3 cellular contexts compared by ENCODE assay signal in the genomic region with DNA sequence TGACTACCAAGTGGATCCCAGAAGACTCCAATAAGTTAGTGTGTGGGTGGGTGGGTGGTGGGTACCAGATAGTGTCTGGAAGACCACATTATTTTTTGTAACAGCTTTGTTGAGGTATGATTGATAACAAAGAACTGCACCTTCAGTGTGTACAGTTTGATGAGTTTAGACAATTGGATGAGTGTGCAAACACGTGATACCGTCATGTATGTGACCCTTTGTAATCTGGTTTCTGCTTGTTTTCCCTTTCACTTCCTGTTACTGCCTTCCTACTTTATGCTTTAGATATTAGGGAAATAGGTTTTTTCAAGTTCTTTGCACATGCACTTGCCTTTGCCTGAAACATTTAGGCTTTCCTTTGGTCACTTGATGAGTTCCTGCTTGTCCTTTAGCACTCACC.
TF ChIP-seq lines count a peak whose summit lies in the region.

No MANE protein-coding gene starts in this region.

TF ChIP-seq in SK-N-SH, 30 proteins besides CTCF, POLR2A, EP300 and RAD21:
- TF ChIP-seq, protein P1, sequence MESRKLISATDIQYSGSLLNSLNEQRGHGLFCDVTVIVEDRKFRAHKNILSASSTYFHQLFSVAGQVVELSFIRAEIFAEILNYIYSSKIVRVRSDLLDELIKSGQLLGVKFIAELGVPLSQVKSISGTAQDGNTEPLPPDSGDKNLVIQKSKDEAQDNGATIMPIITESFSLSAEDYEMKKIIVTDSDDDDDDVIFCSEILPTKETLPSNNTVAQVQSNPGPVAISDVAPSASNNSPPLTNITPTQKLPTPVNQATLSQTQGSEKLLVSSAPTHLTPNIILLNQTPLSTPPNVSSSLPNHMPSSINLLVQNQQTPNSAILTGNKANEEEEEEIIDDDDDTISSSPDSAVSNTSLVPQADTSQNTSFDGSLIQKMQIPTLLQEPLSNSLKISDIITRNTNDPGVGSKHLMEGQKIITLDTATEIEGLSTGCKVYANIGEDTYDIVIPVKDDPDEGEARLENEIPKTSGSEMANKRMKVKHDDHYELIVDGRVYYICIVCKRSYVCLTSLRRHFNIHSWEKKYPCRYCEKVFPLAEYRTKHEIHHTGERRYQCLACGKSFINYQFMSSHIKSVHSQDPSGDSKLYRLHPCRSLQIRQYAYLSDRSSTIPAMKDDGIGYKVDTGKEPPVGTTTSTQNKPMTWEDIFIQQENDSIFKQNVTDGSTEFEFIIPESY (IDR thresholded peaks at IDR 0.05; ENCODE audit: borderline replicate concordance, low read depth), result no peak
- TF ChIP-seq POLR2AphosphoS5 (IDR thresholded peaks at IDR 0.05; ENCODE audit: low read depth, low read length), result peak; percentile 29; the same call in 1 of the 2 replicates

TF ChIP-seq in SK-N-SH treated with all-trans-retinoic acid at 6 μM for 48 hours, 23 proteins besides CTCF, POLR2A, EP300 and RAD21 (continues in another document):
- TF ChIP-seq ZNF8 (CRISPR knock-in tag; IDR thresholded peaks at IDR 0.05), result no peak
- TF ChIP-seq ZFP3 (CRISPR knock-in tag; IDR thresholded peaks at IDR 0.05), result no peak
- TF ChIP-seq, protein P2, sequence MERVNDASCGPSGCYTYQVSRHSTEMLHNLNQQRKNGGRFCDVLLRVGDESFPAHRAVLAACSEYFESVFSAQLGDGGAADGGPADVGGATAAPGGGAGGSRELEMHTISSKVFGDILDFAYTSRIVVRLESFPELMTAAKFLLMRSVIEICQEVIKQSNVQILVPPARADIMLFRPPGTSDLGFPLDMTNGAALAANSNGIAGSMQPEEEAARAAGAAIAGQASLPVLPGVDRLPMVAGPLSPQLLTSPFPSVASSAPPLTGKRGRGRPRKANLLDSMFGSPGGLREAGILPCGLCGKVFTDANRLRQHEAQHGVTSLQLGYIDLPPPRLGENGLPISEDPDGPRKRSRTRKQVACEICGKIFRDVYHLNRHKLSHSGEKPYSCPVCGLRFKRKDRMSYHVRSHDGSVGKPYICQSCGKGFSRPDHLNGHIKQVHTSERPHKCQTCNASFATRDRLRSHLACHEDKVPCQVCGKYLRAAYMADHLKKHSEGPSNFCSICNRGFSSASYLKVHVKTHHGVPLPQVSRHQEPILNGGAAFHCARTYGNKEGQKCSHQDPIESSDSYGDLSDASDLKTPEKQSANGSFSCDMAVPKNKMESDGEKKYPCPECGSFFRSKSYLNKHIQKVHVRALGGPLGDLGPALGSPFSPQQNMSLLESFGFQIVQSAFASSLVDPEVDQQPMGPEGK (CRISPR knock-in tag; IDR thresholded peaks at IDR 0.05; ENCODE audit: borderline replicate concordance), result no peak
- TF ChIP-seq, protein P3, sequence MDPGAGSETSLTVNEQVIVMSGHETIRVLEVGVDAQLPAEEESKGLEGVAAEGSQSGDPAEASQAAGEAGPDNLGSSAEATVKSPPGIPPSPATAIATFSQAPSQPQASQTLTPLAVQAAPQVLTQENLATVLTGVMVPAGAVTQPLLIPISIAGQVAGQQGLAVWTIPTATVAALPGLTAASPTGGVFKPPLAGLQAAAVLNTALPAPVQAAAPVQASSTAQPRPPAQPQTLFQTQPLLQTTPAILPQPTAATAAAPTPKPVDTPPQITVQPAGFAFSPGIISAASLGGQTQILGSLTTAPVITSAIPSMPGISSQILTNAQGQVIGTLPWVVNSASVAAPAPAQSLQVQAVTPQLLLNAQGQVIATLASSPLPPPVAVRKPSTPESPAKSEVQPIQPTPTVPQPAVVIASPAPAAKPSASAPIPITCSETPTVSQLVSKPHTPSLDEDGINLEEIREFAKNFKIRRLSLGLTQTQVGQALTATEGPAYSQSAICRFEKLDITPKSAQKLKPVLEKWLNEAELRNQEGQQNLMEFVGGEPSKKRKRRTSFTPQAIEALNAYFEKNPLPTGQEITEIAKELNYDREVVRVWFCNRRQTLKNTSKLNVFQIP (CRISPR knock-in tag; IDR thresholded peaks at IDR 0.05; ENCODE audit: borderline replicate concordance, low read depth), result no peak
- TF ChIP-seq ISL1 (CRISPR knock-in tag; IDR thresholded peaks at IDR 0.05), result no peak
- no peak for TF ChIP-seq BACH2 (CRISPR knock-in tag; IDR thresholded peaks at IDR 0.05; ENCODE audit: borderline replicate concordance)
- no peak for TF ChIP-seq TCF4 (CRISPR knock-in tag; IDR thresholded peaks at IDR 0.05; ENCODE audit: borderline replicate concordance)
- TF ChIP-seq, protein P4, sequence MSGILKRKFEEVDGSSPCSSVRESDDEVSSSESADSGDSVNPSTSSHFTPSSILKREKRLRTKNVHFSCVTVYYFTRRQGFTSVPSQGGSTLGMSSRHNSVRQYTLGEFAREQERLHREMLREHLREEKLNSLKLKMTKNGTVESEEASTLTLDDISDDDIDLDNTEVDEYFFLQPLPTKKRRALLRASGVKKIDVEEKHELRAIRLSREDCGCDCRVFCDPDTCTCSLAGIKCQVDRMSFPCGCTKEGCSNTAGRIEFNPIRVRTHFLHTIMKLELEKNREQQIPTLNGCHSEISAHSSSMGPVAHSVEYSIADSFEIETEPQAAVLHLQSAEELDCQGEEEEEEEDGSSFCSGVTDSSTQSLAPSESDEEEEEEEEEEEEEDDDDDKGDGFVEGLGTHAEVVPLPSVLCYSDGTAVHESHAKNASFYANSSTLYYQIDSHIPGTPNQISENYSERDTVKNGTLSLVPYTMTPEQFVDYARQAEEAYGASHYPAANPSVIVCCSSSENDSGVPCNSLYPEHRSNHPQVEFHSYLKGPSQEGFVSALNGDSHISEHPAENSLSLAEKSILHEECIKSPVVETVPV (CRISPR knock-in tag; IDR thresholded peaks at IDR 0.05), result no peak
- TF ChIP-seq ZC3H10 (CRISPR knock-in tag; IDR thresholded peaks at IDR 0.05), result no peak
- no peak for TF ChIP-seq SNAI2 (CRISPR knock-in tag; IDR thresholded peaks at IDR 0.05)
- TF ChIP-seq OSR1 (CRISPR knock-in tag; IDR thresholded peaks at IDR 0.05), result no peak
- TF ChIP-seq ZFP30 (CRISPR knock-in tag; IDR thresholded peaks at IDR 0.05), result no peak
- no peak for TF ChIP-seq ZNF565 (CRISPR knock-in tag; conservative IDR thresholded peaks at IDR 0.05; ENCODE audit: low read depth)
- TF ChIP-seq, protein P5, sequence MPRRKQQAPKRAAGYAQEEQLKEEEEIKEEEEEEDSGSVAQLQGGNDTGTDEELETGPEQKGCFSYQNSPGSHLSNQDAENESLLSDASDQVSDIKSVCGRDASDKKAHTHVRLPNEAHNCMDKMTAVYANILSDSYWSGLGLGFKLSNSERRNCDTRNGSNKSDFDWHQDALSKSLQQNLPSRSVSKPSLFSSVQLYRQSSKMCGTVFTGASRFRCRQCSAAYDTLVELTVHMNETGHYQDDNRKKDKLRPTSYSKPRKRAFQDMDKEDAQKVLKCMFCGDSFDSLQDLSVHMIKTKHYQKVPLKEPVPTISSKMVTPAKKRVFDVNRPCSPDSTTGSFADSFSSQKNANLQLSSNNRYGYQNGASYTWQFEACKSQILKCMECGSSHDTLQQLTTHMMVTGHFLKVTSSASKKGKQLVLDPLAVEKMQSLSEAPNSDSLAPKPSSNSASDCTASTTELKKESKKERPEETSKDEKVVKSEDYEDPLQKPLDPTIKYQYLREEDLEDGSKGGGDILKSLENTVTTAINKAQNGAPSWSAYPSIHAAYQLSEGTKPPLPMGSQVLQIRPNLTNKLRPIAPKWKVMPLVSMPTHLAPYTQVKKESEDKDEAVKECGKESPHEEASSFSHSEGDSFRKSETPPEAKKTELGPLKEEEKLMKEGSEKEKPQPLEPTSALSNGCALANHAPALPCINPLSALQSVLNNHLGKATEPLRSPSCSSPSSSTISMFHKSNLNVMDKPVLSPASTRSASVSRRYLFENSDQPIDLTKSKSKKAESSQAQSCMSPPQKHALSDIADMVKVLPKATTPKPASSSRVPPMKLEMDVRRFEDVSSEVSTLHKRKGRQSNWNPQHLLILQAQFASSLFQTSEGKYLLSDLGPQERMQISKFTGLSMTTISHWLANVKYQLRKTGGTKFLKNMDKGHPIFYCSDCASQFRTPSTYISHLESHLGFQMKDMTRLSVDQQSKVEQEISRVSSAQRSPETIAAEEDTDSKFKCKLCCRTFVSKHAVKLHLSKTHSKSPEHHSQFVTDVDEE (CRISPR knock-in tag; IDR thresholded peaks at IDR 0.05), result no peak
- no peak for TF ChIP-seq TOX (CRISPR knock-in tag; IDR thresholded peaks at IDR 0.05; ENCODE audit: borderline replicate concordance)

TF ChIP-seq in GM12878, 131 proteins besides CTCF, POLR2A, EP300 and RAD21 (continues in another document):
- TF ChIP-seq SRF (IDR thresholded peaks at IDR 0.05; ENCODE audit: low read depth in 2 of 2, low read length in 2 of 2), result no peak
- no peak for TF ChIP-seq IRF4 (IDR thresholded peaks at IDR 0.05; ENCODE audit: low read depth, low read length)
- TF ChIP-seq SP1 (IDR thresholded peaks at IDR 0.05; ENCODE audit: low read depth, low read length), result no peak
- 0 out of 2 replicates have a peak, but pooled peaks have one; percentile 23 for TF ChIP-seq HDGF (IDR thresholded peaks at IDR 0.05)
- no peak for TF ChIP-seq ZZZ3 (IDR thresholded peaks at IDR 0.05; ENCODE audit: control insufficient read depth, insufficient read length, low read depth)
- peak; percentile 37; the same call in 1 of the 2 replicates for TF ChIP-seq SMAD5 (IDR thresholded peaks at IDR 0.05; ENCODE audit: low read depth)
- TF ChIP-seq HDAC2 (IDR thresholded peaks at IDR 0.05), result no peak
- no peak for TF ChIP-seq IKZF1 (conservative IDR thresholded peaks at IDR 0.05)
- no peak for TF ChIP-seq RCOR1 (conservative IDR thresholded peaks at IDR 0.05; ENCODE audit: low read depth, low read length)
- TF ChIP-seq, protein P1 (IDR thresholded peaks at IDR 0.05), result no peak
- 0 out of 2 replicates have a peak, but pooled peaks have one; percentile 18 for TF ChIP-seq MTA3 (IDR thresholded peaks at IDR 0.05; ENCODE audit: borderline replicate concordance, low read length)
- no peak for TF ChIP-seq PAX8 (IDR thresholded peaks at IDR 0.05)
- TF ChIP-seq, protein P6, sequence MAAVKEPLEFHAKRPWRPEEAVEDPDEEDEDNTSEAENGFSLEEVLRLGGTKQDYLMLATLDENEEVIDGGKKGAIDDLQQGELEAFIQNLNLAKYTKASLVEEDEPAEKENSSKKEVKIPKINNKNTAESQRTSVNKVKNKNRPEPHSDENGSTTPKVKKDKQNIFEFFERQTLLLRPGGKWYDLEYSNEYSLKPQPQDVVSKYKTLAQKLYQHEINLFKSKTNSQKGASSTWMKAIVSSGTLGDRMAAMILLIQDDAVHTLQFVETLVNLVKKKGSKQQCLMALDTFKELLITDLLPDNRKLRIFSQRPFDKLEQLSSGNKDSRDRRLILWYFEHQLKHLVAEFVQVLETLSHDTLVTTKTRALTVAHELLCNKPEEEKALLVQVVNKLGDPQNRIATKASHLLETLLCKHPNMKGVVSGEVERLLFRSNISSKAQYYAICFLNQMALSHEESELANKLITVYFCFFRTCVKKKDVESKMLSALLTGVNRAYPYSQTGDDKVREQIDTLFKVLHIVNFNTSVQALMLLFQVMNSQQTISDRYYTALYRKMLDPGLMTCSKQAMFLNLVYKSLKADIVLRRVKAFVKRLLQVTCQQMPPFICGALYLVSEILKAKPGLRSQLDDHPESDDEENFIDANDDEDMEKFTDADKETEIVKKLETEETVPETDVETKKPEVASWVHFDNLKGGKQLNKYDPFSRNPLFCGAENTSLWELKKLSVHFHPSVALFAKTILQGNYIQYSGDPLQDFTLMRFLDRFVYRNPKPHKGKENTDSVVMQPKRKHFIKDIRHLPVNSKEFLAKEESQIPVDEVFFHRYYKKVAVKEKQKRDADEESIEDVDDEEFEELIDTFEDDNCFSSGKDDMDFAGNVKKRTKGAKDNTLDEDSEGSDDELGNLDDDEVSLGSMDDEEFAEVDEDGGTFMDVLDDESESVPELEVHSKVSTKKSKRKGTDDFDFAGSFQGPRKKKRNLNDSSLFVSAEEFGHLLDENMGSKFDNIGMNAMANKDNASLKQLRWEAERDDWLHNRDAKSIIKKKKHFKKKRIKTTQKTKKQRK (IDR thresholded peaks at IDR 0.05; ENCODE audit: low read depth, low read length), result no peak
- no peak for TF ChIP-seq MTA2 (IDR thresholded peaks at IDR 0.05; ENCODE audit: low read depth)
- TF ChIP-seq NFYA (IDR thresholded peaks at IDR 0.05; ENCODE audit: borderline replicate concordance, low read depth, low read length), result no peak
- TF ChIP-seq KLF5 (IDR thresholded peaks at IDR 0.05; ENCODE audit: partially characterized antibody), result no peak
- TF ChIP-seq SUPT20H (IDR thresholded peaks at IDR 0.05; ENCODE audit: borderline replicate concordance, control insufficient read depth, low read depth, low read length), result no peak
- TF ChIP-seq EGR1 (IDR thresholded peaks at IDR 0.05; ENCODE audit: borderline replicate concordance in 1 of 2, low read depth in 2 of 2, low read length in 2 of 2), result no peak
- TF ChIP-seq, protein P7, sequence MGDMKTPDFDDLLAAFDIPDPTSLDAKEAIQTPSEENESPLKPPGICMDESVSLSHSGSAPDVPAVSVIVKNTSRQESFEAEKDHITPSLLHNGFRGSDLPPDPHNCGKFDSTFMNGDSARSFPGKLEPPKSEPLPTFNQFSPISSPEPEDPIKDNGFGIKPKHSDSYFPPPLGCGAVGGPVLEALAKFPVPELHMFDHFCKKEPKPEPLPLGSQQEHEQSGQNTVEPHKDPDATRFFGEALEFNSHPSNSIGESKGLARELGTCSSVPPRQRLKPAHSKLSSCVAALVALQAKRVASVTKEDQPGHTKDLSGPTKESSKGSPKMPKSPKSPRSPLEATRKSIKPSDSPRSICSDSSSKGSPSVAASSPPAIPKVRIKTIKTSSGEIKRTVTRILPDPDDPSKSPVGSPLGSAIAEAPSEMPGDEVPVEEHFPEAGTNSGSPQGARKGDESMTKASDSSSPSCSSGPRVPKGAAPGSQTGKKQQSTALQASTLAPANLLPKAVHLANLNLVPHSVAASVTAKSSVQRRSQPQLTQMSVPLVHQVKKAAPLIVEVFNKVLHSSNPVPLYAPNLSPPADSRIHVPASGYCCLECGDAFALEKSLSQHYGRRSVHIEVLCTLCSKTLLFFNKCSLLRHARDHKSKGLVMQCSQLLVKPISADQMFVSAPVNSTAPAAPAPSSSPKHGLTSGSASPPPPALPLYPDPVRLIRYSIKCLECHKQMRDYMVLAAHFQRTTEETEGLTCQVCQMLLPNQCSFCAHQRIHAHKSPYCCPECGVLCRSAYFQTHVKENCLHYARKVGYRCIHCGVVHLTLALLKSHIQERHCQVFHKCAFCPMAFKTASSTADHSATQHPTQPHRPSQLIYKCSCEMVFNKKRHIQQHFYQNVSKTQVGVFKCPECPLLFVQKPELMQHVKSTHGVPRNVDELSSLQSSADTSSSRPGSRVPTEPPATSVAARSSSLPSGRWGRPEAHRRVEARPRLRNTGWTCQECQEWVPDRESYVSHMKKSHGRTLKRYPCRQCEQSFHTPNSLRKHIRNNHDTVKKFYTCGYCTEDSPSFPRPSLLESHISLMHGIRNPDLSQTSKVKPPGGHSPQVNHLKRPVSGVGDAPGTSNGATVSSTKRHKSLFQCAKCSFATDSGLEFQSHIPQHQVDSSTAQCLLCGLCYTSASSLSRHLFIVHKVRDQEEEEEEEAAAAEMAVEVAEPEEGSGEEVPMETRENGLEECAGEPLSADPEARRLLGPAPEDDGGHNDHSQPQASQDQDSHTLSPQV (IDR thresholded peaks at IDR 0.05), result no peak
- no peak for TF ChIP-seq SMAD1 (IDR thresholded peaks at IDR 0.05; ENCODE audit: low read depth, partially characterized antibody)
- TF ChIP-seq NBN (IDR thresholded peaks at IDR 0.05), result 0 out of 2 replicates have a peak, but pooled peaks have one; percentile 56
- peak in 1 of 2 experiments; percentile 67; a peak in 1 of 4 replicates for TF ChIP-seq ETV6 (conservative IDR thresholded peaks at IDR 0.05 in 1 of 2, IDR thresholded peaks at IDR 0.05 in 1 of 2; ENCODE audit: borderline replicate concordance in 1 of 2, low read depth in 1 of 2)
